In the genomic region with DNA sequence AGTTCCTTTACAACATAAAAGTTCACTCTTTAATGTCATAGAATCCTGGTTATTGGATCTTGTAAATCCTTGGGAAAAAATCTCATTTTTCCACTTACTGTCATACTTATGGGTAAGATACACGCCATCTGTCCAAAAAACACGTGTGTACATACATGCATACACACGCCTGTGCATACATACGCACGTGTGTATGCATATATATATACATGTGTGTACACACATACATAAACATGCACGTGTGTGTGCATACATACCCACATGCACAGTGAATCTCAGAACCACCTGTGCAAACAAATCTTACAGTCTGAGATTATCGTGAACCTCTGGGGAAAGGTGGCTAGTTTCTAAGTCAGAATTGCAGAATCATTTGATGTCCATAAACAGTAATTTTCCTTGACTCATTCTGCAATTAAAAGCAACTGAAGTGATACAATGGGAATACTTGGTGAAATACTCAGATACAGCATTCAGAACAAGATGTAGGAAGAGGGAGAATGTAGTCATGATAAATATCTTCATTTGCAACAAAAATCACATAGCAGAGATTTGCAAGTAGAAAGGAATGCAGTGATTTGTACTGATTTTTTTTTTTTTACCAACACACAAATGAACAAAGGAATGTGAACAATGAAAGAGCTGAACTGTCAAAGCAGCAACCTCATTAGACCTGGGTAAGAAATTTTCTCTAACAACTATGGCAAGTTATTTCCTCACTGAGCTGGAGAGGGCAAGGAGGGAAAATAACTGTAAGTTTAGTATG, we compare ENCODE assay signal across 1 cellular context.
TF ChIP-seq lines count a peak whose summit lies in the region.

No MANE protein-coding gene starts in this region.

TF ChIP-seq in K562, 482 proteins besides CTCF, POLR2A, EP300 and RAD21:
- TF ChIP-seq, protein P1, sequence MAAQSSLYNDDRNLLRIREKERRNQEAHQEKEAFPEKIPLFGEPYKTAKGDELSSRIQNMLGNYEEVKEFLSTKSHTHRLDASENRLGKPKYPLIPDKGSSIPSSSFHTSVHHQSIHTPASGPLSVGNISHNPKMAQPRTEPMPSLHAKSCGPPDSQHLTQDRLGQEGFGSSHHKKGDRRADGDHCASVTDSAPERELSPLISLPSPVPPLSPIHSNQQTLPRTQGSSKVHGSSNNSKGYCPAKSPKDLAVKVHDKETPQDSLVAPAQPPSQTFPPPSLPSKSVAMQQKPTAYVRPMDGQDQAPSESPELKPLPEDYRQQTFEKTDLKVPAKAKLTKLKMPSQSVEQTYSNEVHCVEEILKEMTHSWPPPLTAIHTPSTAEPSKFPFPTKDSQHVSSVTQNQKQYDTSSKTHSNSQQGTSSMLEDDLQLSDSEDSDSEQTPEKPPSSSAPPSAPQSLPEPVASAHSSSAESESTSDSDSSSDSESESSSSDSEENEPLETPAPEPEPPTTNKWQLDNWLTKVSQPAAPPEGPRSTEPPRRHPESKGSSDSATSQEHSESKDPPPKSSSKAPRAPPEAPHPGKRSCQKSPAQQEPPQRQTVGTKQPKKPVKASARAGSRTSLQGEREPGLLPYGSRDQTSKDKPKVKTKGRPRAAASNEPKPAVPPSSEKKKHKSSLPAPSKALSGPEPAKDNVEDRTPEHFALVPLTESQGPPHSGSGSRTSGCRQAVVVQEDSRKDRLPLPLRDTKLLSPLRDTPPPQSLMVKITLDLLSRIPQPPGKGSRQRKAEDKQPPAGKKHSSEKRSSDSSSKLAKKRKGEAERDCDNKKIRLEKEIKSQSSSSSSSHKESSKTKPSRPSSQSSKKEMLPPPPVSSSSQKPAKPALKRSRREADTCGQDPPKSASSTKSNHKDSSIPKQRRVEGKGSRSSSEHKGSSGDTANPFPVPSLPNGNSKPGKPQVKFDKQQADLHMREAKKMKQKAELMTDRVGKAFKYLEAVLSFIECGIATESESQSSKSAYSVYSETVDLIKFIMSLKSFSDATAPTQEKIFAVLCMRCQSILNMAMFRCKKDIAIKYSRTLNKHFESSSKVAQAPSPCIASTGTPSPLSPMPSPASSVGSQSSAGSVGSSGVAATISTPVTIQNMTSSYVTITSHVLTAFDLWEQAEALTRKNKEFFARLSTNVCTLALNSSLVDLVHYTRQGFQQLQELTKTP (IDR thresholded peaks at IDR 0.05; ENCODE audit: low read depth in 1 of 2, partially characterized antibody in 2 of 2) = no peak
- peak; percentile 43 to 58; a peak in 3 of 4 replicates for TF ChIP-seq KDM1A (IDR thresholded peaks at IDR 0.05)
